ENCODE assay signal across 2 cellular contexts in the genomic region with DNA sequence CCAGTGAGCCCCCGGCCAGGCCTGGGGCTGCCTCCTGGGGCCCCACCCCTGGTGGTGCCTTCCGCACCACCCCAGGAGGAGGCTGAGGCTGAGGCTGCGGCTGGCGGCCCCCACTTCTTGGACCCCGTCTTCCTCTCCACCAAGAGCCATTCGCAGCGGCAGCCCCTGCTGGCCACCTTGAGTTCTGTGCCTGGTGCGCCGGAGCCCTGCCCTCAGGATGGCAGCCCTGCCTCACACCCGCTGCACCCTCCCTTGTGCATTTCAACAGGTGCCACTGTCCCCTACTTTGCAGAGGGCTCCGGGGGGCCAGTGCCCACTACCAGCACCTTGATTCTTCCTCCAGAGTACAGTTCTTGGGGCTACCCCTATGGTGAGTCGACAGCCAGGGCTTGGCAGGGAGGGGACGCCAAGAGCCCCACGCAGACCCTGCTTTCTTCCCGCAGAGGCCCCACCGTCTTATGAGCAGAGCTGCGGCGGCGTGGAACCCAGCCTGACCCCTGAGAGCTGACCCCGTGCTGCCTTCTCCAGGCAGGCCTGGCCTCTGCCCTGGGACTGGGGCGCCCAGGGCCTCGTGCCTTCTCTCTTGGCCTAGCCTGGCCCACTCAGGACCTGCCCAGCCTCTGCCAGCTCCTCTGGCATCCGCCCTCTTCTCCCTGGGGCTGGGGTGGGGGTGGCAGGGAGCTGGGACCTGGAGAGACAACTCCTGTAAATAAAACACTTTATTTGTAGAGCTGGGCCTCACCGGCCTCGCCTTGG.
TF ChIP-seq lines count a peak whose summit lies in the region.

No MANE protein-coding gene starts in this region.

TF ChIP-seq in WTC11, 78 proteins besides CTCF, POLR2A, EP300 and RAD21:
- TF ChIP-seq RELA (CRISPR knock-in tag; IDR thresholded peaks at IDR 0.05; ENCODE audit: borderline replicate concordance) (peak; percentile 18; the same call in 1 of the 2 replicates), SMAD4 (CRISPR knock-in tag; IDR thresholded peaks at IDR 0.05) (no peak), PRRX2 (CRISPR knock-in tag; IDR thresholded peaks at IDR 0.05) (no peak), FOXJ3 (CRISPR knock-in tag; IDR thresholded peaks at IDR 0.05; ENCODE audit: borderline replicate concordance) (no peak), TP53 (CRISPR knock-in tag; IDR thresholded peaks at IDR 0.05) (no peak), GTF2I (CRISPR knock-in tag; conservative IDR thresholded peaks at IDR 0.05) (no peak), ZNF138 (CRISPR knock-in tag; conservative IDR thresholded peaks at IDR 0.05) (0 out of 2 replicates have a peak, but pooled peaks have one; percentile 23), CBFB (CRISPR knock-in tag; IDR thresholded peaks at IDR 0.05; ENCODE audit: low read depth) (no peak)
- TF ChIP-seq, protein P1, sequence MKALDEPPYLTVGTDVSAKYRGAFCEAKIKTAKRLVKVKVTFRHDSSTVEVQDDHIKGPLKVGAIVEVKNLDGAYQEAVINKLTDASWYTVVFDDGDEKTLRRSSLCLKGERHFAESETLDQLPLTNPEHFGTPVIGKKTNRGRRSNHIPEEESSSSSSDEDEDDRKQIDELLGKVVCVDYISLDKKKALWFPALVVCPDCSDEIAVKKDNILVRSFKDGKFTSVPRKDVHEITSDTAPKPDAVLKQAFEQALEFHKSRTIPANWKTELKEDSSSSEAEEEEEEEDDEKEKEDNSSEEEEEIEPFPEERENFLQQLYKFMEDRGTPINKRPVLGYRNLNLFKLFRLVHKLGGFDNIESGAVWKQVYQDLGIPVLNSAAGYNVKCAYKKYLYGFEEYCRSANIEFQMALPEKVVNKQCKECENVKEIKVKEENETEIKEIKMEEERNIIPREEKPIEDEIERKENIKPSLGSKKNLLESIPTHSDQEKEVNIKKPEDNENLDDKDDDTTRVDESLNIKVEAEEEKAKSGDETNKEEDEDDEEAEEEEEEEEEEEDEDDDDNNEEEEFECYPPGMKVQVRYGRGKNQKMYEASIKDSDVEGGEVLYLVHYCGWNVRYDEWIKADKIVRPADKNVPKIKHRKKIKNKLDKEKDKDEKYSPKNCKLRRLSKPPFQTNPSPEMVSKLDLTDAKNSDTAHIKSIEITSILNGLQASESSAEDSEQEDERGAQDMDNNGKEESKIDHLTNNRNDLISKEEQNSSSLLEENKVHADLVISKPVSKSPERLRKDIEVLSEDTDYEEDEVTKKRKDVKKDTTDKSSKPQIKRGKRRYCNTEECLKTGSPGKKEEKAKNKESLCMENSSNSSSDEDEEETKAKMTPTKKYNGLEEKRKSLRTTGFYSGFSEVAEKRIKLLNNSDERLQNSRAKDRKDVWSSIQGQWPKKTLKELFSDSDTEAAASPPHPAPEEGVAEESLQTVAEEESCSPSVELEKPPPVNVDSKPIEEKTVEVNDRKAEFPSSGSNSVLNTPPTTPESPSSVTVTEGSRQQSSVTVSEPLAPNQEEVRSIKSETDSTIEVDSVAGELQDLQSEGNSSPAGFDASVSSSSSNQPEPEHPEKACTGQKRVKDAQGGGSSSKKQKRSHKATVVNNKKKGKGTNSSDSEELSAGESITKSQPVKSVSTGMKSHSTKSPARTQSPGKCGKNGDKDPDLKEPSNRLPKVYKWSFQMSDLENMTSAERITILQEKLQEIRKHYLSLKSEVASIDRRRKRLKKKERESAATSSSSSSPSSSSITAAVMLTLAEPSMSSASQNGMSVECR (CRISPR knock-in tag; IDR thresholded peaks at IDR 0.05; ENCODE audit: borderline replicate concordance) = no peak
- TF ChIP-seq, protein P2, sequence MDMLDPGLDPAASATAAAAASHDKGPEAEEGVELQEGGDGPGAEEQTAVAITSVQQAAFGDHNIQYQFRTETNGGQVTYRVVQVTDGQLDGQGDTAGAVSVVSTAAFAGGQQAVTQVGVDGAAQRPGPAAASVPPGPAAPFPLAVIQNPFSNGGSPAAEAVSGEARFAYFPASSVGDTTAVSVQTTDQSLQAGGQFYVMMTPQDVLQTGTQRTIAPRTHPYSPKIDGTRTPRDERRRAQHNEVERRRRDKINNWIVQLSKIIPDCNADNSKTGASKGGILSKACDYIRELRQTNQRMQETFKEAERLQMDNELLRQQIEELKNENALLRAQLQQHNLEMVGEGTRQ (CRISPR knock-in tag; IDR thresholded peaks at IDR 0.05) = no peak

TF ChIP-seq in HepG2, 621 proteins besides CTCF, POLR2A, EP300 and RAD21:
- TF ChIP-seq, protein P3, sequence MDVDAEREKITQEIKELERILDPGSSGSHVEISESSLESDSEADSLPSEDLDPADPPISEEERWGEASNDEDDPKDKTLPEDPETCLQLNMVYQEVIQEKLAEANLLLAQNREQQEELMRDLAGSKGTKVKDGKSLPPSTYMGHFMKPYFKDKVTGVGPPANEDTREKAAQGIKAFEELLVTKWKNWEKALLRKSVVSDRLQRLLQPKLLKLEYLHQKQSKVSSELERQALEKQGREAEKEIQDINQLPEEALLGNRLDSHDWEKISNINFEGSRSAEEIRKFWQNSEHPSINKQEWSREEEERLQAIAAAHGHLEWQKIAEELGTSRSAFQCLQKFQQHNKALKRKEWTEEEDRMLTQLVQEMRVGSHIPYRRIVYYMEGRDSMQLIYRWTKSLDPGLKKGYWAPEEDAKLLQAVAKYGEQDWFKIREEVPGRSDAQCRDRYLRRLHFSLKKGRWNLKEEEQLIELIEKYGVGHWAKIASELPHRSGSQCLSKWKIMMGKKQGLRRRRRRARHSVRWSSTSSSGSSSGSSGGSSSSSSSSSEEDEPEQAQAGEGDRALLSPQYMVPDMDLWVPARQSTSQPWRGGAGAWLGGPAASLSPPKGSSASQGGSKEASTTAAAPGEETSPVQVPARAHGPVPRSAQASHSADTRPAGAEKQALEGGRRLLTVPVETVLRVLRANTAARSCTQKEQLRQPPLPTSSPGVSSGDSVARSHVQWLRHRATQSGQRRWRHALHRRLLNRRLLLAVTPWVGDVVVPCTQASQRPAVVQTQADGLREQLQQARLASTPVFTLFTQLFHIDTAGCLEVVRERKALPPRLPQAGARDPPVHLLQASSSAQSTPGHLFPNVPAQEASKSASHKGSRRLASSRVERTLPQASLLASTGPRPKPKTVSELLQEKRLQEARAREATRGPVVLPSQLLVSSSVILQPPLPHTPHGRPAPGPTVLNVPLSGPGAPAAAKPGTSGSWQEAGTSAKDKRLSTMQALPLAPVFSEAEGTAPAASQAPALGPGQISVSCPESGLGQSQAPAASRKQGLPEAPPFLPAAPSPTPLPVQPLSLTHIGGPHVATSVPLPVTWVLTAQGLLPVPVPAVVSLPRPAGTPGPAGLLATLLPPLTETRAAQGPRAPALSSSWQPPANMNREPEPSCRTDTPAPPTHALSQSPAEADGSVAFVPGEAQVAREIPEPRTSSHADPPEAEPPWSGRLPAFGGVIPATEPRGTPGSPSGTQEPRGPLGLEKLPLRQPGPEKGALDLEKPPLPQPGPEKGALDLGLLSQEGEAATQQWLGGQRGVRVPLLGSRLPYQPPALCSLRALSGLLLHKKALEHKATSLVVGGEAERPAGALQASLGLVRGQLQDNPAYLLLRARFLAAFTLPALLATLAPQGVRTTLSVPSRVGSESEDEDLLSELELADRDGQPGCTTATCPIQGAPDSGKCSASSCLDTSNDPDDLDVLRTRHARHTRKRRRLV (CRISPR knock-in tag; IDR thresholded peaks at IDR 0.05) = no peak
- TF ChIP-seq, protein P4, sequence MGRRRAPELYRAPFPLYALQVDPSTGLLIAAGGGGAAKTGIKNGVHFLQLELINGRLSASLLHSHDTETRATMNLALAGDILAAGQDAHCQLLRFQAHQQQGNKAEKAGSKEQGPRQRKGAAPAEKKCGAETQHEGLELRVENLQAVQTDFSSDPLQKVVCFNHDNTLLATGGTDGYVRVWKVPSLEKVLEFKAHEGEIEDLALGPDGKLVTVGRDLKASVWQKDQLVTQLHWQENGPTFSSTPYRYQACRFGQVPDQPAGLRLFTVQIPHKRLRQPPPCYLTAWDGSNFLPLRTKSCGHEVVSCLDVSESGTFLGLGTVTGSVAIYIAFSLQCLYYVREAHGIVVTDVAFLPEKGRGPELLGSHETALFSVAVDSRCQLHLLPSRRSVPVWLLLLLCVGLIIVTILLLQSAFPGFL (CRISPR knock-in tag; IDR thresholded peaks at IDR 0.05) = no peak
- TF ChIP-seq SP5 (CRISPR knock-in tag; IDR thresholded peaks at IDR 0.05; ENCODE audit: borderline replicate concordance, low read depth) (no peak), MED1 (CRISPR knock-in tag; IDR thresholded peaks at IDR 0.05) (no peak), MYNN (CRISPR knock-in tag; IDR thresholded peaks at IDR 0.05; ENCODE audit: low read depth) (no peak), BCL3 (CRISPR knock-in tag; IDR thresholded peaks at IDR 0.05) (no peak), ZC3H13 (CRISPR knock-in tag; IDR thresholded peaks at IDR 0.05) (no peak), NBN (conservative IDR thresholded peaks at IDR 0.05) (no peak), IRX3 (CRISPR knock-in tag; IDR thresholded peaks at IDR 0.05; ENCODE audit: borderline replicate concordance, low read depth) (no peak), AGO2 (optimal IDR thresholded peaks at IDR 0.05; ENCODE audit: low read depth, low read length) (peak; percentile 1), RBFOX2 (IDR thresholded peaks at IDR 0.05; ENCODE audit: low read depth, low read length) (peak; percentile 75), AGO1 (IDR thresholded peaks at IDR 0.05; ENCODE audit: low read depth, low read length, poor library complexity, severe bottlenecking) (peak; percentile 4), KDM5B (CRISPR knock-in tag; IDR thresholded peaks at IDR 0.05; ENCODE audit: borderline replicate concordance) (no peak), MATR3 (CRISPR knock-in tag; IDR thresholded peaks at IDR 0.05) (no peak), ZNF451 (CRISPR knock-in tag; IDR thresholded peaks at IDR 0.05) (no peak), PRMT3 (CRISPR knock-in tag; IDR thresholded peaks at IDR 0.05; ENCODE audit: borderline replicate concordance, low read depth) (no peak), ZNF484 (CRISPR knock-in tag; IDR thresholded peaks at IDR 0.05; ENCODE audit: borderline replicate concordance, low read depth) (peak; percentile 68; the same call in 1 of the 2 replicates), ZNF34 (CRISPR knock-in tag; IDR thresholded peaks at IDR 0.05; ENCODE audit: borderline replicate concordance) (no peak), ZNF558 (CRISPR knock-in tag; IDR thresholded peaks at IDR 0.05; ENCODE audit: borderline replicate concordance) (no peak), ZNF607 (CRISPR knock-in tag; IDR thresholded peaks at IDR 0.05; ENCODE audit: borderline replicate concordance) (no peak), PHF20 (CRISPR knock-in tag; IDR thresholded peaks at IDR 0.05) (no peak)
- TF ChIP-seq, protein P5, sequence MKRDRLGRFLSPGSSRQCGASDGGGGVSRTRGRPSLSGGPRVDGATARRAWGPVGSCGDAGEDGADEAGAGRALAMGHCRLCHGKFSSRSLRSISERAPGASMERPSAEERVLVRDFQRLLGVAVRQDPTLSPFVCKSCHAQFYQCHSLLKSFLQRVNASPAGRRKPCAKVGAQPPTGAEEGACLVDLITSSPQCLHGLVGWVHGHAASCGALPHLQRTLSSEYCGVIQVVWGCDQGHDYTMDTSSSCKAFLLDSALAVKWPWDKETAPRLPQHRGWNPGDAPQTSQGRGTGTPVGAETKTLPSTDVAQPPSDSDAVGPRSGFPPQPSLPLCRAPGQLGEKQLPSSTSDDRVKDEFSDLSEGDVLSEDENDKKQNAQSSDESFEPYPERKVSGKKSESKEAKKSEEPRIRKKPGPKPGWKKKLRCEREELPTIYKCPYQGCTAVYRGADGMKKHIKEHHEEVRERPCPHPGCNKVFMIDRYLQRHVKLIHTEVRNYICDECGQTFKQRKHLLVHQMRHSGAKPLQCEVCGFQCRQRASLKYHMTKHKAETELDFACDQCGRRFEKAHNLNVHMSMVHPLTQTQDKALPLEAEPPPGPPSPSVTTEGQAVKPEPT (CRISPR knock-in tag; IDR thresholded peaks at IDR 0.05; ENCODE audit: low read depth) = no peak
- TF ChIP-seq, protein P6, sequence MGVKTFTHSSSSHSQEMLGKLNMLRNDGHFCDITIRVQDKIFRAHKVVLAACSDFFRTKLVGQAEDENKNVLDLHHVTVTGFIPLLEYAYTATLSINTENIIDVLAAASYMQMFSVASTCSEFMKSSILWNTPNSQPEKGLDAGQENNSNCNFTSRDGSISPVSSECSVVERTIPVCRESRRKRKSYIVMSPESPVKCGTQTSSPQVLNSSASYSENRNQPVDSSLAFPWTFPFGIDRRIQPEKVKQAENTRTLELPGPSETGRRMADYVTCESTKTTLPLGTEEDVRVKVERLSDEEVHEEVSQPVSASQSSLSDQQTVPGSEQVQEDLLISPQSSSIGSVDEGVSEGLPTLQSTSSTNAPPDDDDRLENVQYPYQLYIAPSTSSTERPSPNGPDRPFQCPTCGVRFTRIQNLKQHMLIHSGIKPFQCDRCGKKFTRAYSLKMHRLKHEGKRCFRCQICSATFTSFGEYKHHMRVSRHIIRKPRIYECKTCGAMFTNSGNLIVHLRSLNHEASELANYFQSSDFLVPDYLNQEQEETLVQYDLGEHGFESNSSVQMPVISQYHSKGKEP (CRISPR knock-in tag; IDR thresholded peaks at IDR 0.05) = no peak
- TF ChIP-seq, protein P7, sequence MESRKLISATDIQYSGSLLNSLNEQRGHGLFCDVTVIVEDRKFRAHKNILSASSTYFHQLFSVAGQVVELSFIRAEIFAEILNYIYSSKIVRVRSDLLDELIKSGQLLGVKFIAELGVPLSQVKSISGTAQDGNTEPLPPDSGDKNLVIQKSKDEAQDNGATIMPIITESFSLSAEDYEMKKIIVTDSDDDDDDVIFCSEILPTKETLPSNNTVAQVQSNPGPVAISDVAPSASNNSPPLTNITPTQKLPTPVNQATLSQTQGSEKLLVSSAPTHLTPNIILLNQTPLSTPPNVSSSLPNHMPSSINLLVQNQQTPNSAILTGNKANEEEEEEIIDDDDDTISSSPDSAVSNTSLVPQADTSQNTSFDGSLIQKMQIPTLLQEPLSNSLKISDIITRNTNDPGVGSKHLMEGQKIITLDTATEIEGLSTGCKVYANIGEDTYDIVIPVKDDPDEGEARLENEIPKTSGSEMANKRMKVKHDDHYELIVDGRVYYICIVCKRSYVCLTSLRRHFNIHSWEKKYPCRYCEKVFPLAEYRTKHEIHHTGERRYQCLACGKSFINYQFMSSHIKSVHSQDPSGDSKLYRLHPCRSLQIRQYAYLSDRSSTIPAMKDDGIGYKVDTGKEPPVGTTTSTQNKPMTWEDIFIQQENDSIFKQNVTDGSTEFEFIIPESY (CRISPR knock-in tag; IDR thresholded peaks at IDR 0.05) = peak; percentile 94
